9 cellular contexts compared by ENCODE assay signal in genomic region chr5:32712463-32713395, GRCh38. TPM values are rescaled to one million over a fixed set of nuclear protein-coding genes. Genes with fewer than 3 reads are reported as not detected.
DNase-seq lines count a peak whose midpoint lies in the region; ATAC-seq and TF ChIP-seq lines count a peak whose summit lies in the region.
"Had no signal": no experiment of that assay in that cellular context is flagged by ENCODE, and none has a peak within 500 bp of the region (broad histone marks: within the 10 kb centered on the region; RNA-seq: fewer than 3 reads in every experiment).

No MANE protein-coding gene starts in this region.

- H3K27me3 Mint-ChIP-seq in activated naive CD4-positive, alpha-beta T cell treated with anti-CD3 and anti-CD28 coated beads, Interleukin-2, amount 10 ng/mL, durations not matched to agents 7 days and 5 days: peaks cover 68% of the 10 kb centered on the region
- peaks cover 66% of the 10 kb centered on the region for H3K27me3 Mint-ChIP-seq in activated naive CD4-positive, alpha-beta T cell treated with anti-CD3 and anti-CD28 coated beads for 36 hours (ENCODE audit: low read depth)
- no peaks in the 10 kb centered on the region for H3K27me3 Mint-ChIP-seq in MCF 10A (ENCODE audit: insufficient read depth, unreplicated experiment)

- H4K5ac ChIP-seq in mesendoderm (ENCODE audit: low read length): no peak overlapping the region

- no peaks in the 10 kb centered on the region for H3K36me3 Mint-ChIP-seq in activated naive CD4-positive, alpha-beta T cell treated with anti-CD3 and anti-CD28 coated beads, Interleukin-2, amount 10 ng/mL, durations not matched to agents 7 days and 5 days
- H3K36me3 Mint-ChIP-seq in activated naive CD4-positive, alpha-beta T cell treated with anti-CD3 and anti-CD28 coated beads for 36 hours (ENCODE audit: low read depth): no peaks in the 10 kb centered on the region
- peaks cover 5% of the 10 kb centered on the region for H3K36me3 Mint-ChIP-seq in MCF 10A (ENCODE audit: insufficient read depth, unreplicated experiment)

- TF ChIP-seq POLR2A in tibial nerve (IDR thresholded peaks at IDR 0.05): no peak

- H2BK5ac ChIP-seq in mesendoderm (ENCODE audit: low read length): no peak overlapping the region

- peaks cover 33% of the 10 kb centered on the region for H3K4me1 Mint-ChIP-seq in activated naive CD4-positive, alpha-beta T cell treated with anti-CD3 and anti-CD28 coated beads, Interleukin-2, amount 10 ng/mL, durations not matched to agents 7 days and 5 days
- H3K4me1 Mint-ChIP-seq in activated naive CD4-positive, alpha-beta T cell treated with anti-CD3 and anti-CD28 coated beads for 36 hours (ENCODE audit: low read depth): peaks cover 26% of the 10 kb centered on the region
- H3K4me1 Mint-ChIP-seq in MCF 10A (ENCODE audit: insufficient read depth, unreplicated experiment): peaks cover 6% of the 10 kb centered on the region

- H3K4me1 ChIP-seq in mesendoderm (ENCODE audit: control insufficient read depth, low read depth, low read length): peaks cover 4% of the 10 kb centered on the region
- peaks cover 0 to 37% (median 7%) of the 10 kb centered on the region in 4 donors for H3K4me1 ChIP-seq in tibial nerve

- H2AK5ac ChIP-seq in mesendoderm (ENCODE audit: low read length): no peak overlapping the region

- POLR2A ChIA-PET in MCF 10A (lab: Yijun Ruan, JAX): interaction anchor here (0.7 kb wide), 1 partner anchor 64 kb away, joined by 3 read pairs; no protein-coding TSS in a partner anchor

- H3K36me3 ChIP-seq in mesendoderm (ENCODE audit: control insufficient read depth, insufficient read depth, low read length) (no peaks in the 10 kb centered on the region), tibial nerve (no peaks in the 10 kb centered on the region)

- H4K8ac ChIP-seq in mesendoderm (ENCODE audit: low read depth, low read length): no peak overlapping the region

- H3K4me2 ChIP-seq in mesendoderm (ENCODE audit: low read length): no peak overlapping the region

- H3K4ac ChIP-seq in mesendoderm (ENCODE audit: low read depth, low read length): no peak overlapping the region

- no peak for TF ChIP-seq CTCF in MCF 10A (IDR thresholded peaks at IDR 0.05; ENCODE audit: unreplicated experiment)
- TF ChIP-seq CTCF in tibial nerve (IDR thresholded peaks at IDR 0.05): no peak

- H3K9me3 Mint-ChIP-seq in activated naive CD4-positive, alpha-beta T cell treated with anti-CD3 and anti-CD28 coated beads, Interleukin-2, amount 10 ng/mL, durations not matched to agents 7 days and 5 days: no peaks in the 10 kb centered on the region
- H3K9me3 Mint-ChIP-seq in activated naive CD4-positive, alpha-beta T cell treated with anti-CD3 and anti-CD28 coated beads for 36 hours: no peaks in the 10 kb centered on the region
- H3K9me3 Mint-ChIP-seq in MCF 10A (ENCODE audit: unreplicated experiment): no peaks in the 10 kb centered on the region

- H3K4me3 ChIP-seq in mesendoderm (ENCODE audit: low read length) (no peak overlapping the region), tibial nerve (peak overlapping the region; percentile 42 to 60 (median 52))

- BruUV-seq in MCF 10A (replicated peaks; lab: Mats Ljungman, UMichigan): no TSS peak

- no peak for TF ChIP-seq EP300 in tibial nerve (IDR thresholded peaks at IDR 0.05)

- H2BK15ac ChIP-seq in mesendoderm (replicated peaks; ENCODE audit: low read depth): no peak overlapping the region

- H3K9me3 ChIP-seq in tibial nerve: no peaks in the 10 kb centered on the region

- H3K27me3 ChIP-seq in mesendoderm (ENCODE audit: insufficient read depth, low read length, poor library complexity): peaks cover 42% of the 10 kb centered on the region
- H3K27me3 ChIP-seq in tibial nerve: peaks cover 0 to 42% of the 10 kb centered on the region in 2 donors

- intact Hi-C loops in activated naive CD4-positive, alpha-beta T cell treated with anti-CD3 and anti-CD28 coated beads for 36 hours (cut with micrococcal nuclease): loop anchor here (5.0 kb wide), 1 partner anchor 1225 kb away; the partner anchor contains the start of gene RXFP3
- intact Hi-C loops in MCF 10A (cut with micrococcal nuclease): no loop called here

- no peaks in the 10 kb centered on the region for H3K79me1 ChIP-seq in mesendoderm (ENCODE audit: low read length)

- H2BK120ac ChIP-seq in mesendoderm (ENCODE audit: low read depth, low read length): no peak overlapping the region

- ATAC-seq in GM21619 (IDR thresholded peaks at IDR 0.05; ENCODE audit: unreplicated experiment) (no peak), HG03520 (IDR thresholded peaks at IDR 0.05; ENCODE audit: unreplicated experiment) (no peak)

- H3K9ac ChIP-seq in mesendoderm (ENCODE audit: low read length): no peak overlapping the region

- no CpG with 5 or more reads among the region's 59 CpGs for WGBS in mesendoderm (ENCODE audit: extremely low coverage, insufficient coverage, low lambda C conversion rate)
- WGBS in tibial nerve, 2 donors: 4% methylated on average over 31 to 39 of the region's 59 CpGs

- DNase-seq in activated naive CD4-positive, alpha-beta T cell treated with anti-CD3 and anti-CD28 coated beads, Interleukin-2, amount 10 ng/mL, durations not matched to agents 7 days and 5 days: no peak
- no peak for DNase-seq in activated naive CD4-positive, alpha-beta T cell treated with anti-CD3 and anti-CD28 coated beads for 36 hours
- DNase-seq in MCF 10A (ENCODE audit: unreplicated experiment) (no peak), mesendoderm (peak; percentile 19), tibial nerve (ENCODE audit: low spot score in 2 of 2) (no peak), NCI-H82 treated with DMSO at 0.1 percent for 48 hours (lab: John Stamatoyannopoulos, UW; ENCODE audit: unreplicated experiment) (no peak)
- DNase-seq: DMS79 treated with DMSO at 0.1 percent for 48 hours had no signal

- peak overlapping the region; percentile 44 for H3K4me3 Mint-ChIP-seq in activated naive CD4-positive, alpha-beta T cell treated with anti-CD3 and anti-CD28 coated beads, Interleukin-2, amount 10 ng/mL, durations not matched to agents 7 days and 5 days
- no peak overlapping the region for H3K4me3 Mint-ChIP-seq in activated naive CD4-positive, alpha-beta T cell treated with anti-CD3 and anti-CD28 coated beads for 36 hours
- H3K4me3 Mint-ChIP-seq in MCF 10A (ENCODE audit: unreplicated experiment): peak overlapping the region; percentile 83

- H3K56ac ChIP-seq in mesendoderm (ENCODE audit: low read length): no peak overlapping the region

- no peak overlapping the region for H3K27ac Mint-ChIP-seq in activated naive CD4-positive, alpha-beta T cell treated with anti-CD3 and anti-CD28 coated beads, Interleukin-2, amount 10 ng/mL, durations not matched to agents 7 days and 5 days
- no peak overlapping the region for H3K27ac Mint-ChIP-seq in activated naive CD4-positive, alpha-beta T cell treated with anti-CD3 and anti-CD28 coated beads for 36 hours
- no peak overlapping the region for H3K27ac Mint-ChIP-seq in MCF 10A (ENCODE audit: low read depth, unreplicated experiment)

- no peak overlapping the region for H3K23ac ChIP-seq in mesendoderm (ENCODE audit: low read length)

- CTCF ChIA-PET in activated naive CD4-positive, alpha-beta T cell treated with anti-CD3 and anti-CD28 coated beads, Interleukin-2, amount 10 ng/mL, durations not matched to agents 7 days and 5 days (lab: Charles Lee): no interaction called here
- CTCF ChIA-PET in activated naive CD4-positive, alpha-beta T cell treated with anti-CD3 and anti-CD28 coated beads for 36 hours (lab: Charles Lee): interaction anchor here (0.7 kb wide), 1 partner anchor 45 kb away, joined by 3 read pairs; no protein-coding TSS in a partner anchor
- CTCF ChIA-PET in MCF 10A (lab: Yijun Ruan, JAX): interaction anchor here (0.5 to 1.4 kb wide), 4 partner anchors 16 to 206 kb away, joined by 3 to 7 read pairs (median 4); no protein-coding TSS in a partner anchor

- H3K79me2 ChIP-seq in mesendoderm (ENCODE audit: control insufficient read depth, insufficient read depth, low read length): no peaks in the 10 kb centered on the region

- no peak overlapping the region for H3K27ac ChIP-seq in mesendoderm (ENCODE audit: low read depth, low read length)
- peak overlapping the region in 3 of 4 donors; percentile 38 to 75 (median 69) for H3K27ac ChIP-seq in tibial nerve

- H3K18ac ChIP-seq in mesendoderm (ENCODE audit: low read length): no peak overlapping the region

RNA-seq across cellular contexts. Expression of gene NPR3, which starts 1.6 kb away (rescaled TPM):
- under 1 TPM; 0.10 to 0.12 TPM for total RNA-seq in activated naive CD4-positive, alpha-beta T cell treated with anti-CD3 and anti-CD28 coated beads for 36 hours
- total RNA-seq in MCF 10A (2022) (0.84 and 1.1 TPM in 2 replicates), tibial nerve (10 to 100 TPM; 10.8 to 81.5 (median 32.5) TPM)
- polyA plus RNA-seq in mesendoderm (2013, experiment 1 of 2): 0.03 TPM
- polyA plus RNA-seq in mesendoderm (2013, experiment 2 of 2): 0.06 TPM
